In the genomic region with DNA sequence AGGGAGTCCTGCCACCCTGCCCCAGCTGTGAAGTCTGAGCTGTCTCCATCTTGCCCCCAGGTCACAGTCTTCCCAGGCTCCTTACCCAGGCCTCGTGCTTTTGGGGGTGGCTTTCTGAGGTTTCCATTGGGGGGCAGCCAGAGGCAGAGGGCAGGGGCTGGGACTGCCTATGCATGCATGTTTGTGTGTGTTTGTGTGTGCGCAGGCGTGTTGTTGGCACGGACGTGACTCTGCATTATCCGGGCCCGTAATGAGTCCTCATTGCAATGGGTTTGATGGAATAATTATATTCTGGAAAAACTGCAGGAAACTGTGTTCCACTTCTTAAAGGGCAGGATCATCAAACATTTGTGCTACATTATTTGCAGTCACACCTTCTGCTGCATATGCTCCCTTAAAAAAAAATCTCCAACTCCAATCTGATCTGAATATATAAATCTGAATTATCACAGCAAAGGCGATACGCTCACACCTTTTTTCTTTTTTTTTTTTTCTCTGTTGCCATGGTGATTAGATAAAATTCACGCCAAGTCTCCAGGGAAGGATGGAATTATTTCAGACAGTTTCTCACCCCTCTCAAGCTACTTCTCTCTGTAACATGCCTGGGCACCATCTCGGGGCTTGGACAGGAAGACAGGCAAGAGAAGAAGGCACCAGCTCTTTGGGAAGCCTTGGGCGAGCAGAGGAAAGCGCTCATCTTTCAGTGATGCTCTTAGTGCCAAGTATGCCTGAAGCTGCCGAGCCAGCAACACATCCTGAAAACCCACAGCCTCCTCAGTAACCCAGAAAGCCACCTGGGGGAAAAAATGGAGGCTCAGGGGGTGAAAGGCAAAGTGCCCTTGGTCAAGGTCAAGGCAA, we compare ENCODE assay signal across 20 cellular contexts. TPM values are rescaled to one million over a fixed set of nuclear protein-coding genes. Genes with fewer than 3 reads are reported as not detected.
"Had no signal": no experiment of that assay in that cellular context is flagged by ENCODE, and none has a peak within 500 bp of the region (broad histone marks: within the 10 kb centered on the region; RNA-seq: fewer than 3 reads in every experiment).

No MANE protein-coding gene starts in this region.

- H3K4me1 Mint-ChIP-seq: activated B cell treated with CpG ODN at 0.5 μM for 24 hours; activated CD4-positive, alpha-beta T cell treated with anti-CD3 and anti-CD28 coated beads for 36 hours; activated naive CD8-positive, alpha-beta T cell treated with anti-CD3 and anti-CD28 coated beads for 36 hours had no signal

- H3K4me3 Mint-ChIP-seq: activated B cell treated with CpG ODN at 0.5 μM for 24 hours; activated CD4-positive, alpha-beta T cell treated with anti-CD3 and anti-CD28 coated beads for 36 hours; activated naive CD8-positive, alpha-beta T cell treated with anti-CD3 and anti-CD28 coated beads for 36 hours; nephron progenitor cell had no signal

- H3K9me3 Mint-ChIP-seq: activated B cell treated with CpG ODN at 0.5 μM for 24 hours; activated naive CD8-positive, alpha-beta T cell treated with anti-CD3 and anti-CD28 coated beads for 36 hours; nephron progenitor cell had no signal

- H3K27ac ChIP-seq: foreskin keratinocyte, lower lobe of right lung, tibial nerve had no signal

- DNase-seq: activated B cell treated with CpG ODN at 0.5 μM for 24 hours; activated CD4-positive, alpha-beta T cell treated with anti-CD3 and anti-CD28 coated beads for 36 hours; activated CD4-positive, alpha-beta T cell treated with anti-CD3 and anti-CD28 coated beads, Interleukin-2, amount 50 U/mL, for 48 hours; activated naive CD4-positive, alpha-beta T cell treated with Interleukin-2 at 50 U/mL for 16 hours; activated naive CD8-positive, alpha-beta T cell treated with anti-CD3 and anti-CD28 coated beads for 36 hours; activated T-cell treated with anti-CD3 and anti-CD28 coated beads, Interleukin-2, amount 50 U/mL, for 48 hours; dermis blood vessel endothelial cell; effector memory CD4-positive, alpha-beta T cell; foreskin keratinocyte; kidney; lower lobe of right lung; mesendoderm; nephron progenitor cell; retina; stimulated activated CD4-positive, alpha-beta T cell treated with anti-CD3 and anti-CD28 coated beads, Interleukin-4, amount 100 ng/mL, for 24 hours; stimulated activated naive CD8-positive, alpha-beta T cell treated with anti-CD3 and anti-CD28 coated beads, Interleukin-15, Interleukin-2, amounts not matched to agents 100 U/mL and 50 U/mL, for 24 hours; T1000 had no signal

- H3K27me3 Mint-ChIP-seq: activated CD4-positive, alpha-beta T cell treated with anti-CD3 and anti-CD28 coated beads for 36 hours; activated naive CD8-positive, alpha-beta T cell treated with anti-CD3 and anti-CD28 coated beads for 36 hours had no signal

- H3K27me3 ChIP-seq: tibial nerve had no signal

- ATAC-seq: activated CD4-positive, alpha-beta T cell treated with anti-CD3 and anti-CD28 coated beads for 36 hours; foreskin keratinocyte; left lobe of liver; lower lobe of right lung; stimulated activated naive CD8-positive, alpha-beta T cell treated with anti-CD3 and anti-CD28 coated beads, Interleukin-15, Interleukin-2, amounts not matched to agents 100 U/mL and 50 U/mL, for 24 hours had no signal

- H3K36me3 Mint-ChIP-seq: activated naive CD8-positive, alpha-beta T cell treated with anti-CD3 and anti-CD28 coated beads for 36 hours had no signal

- H3K27ac Mint-ChIP-seq: activated B cell treated with CpG ODN at 0.5 μM for 24 hours; activated CD4-positive, alpha-beta T cell treated with anti-CD3 and anti-CD28 coated beads for 36 hours; activated naive CD8-positive, alpha-beta T cell treated with anti-CD3 and anti-CD28 coated beads for 36 hours; nephron progenitor cell had no signal

RNA-seq across cellular contexts. Expression of a gene that starts 45.9 kb away (rescaled TPM):
- total RNA-seq: foreskin keratinocyte, glomerular endothelial cell had no signal
- polyA plus RNA-seq: foreskin keratinocyte had no signal
